In genomic region chr1:27643626-27644368, GRCh38 we compare ENCODE assay signal across 1 cellular context.
A peak's percentile ranks its signal among the peaks of the same experiment; 100 is the strongest.
TF ChIP-seq lines count a peak whose summit lies in the region.

No MANE protein-coding gene starts in this region.

TF ChIP-seq in HepG2, 621 proteins besides CTCF, POLR2A, EP300 and RAD21 (continued from another document and continues in another):
- TF ChIP-seq ZNF510 (CRISPR knock-in tag; IDR thresholded peaks at IDR 0.05; ENCODE audit: low read depth) (no peak), NR2F6 (IDR thresholded peaks at IDR 0.05) (no peak), NR2F6 (CRISPR knock-in tag; IDR thresholded peaks at IDR 0.05) (no peak), MAX (IDR thresholded peaks at IDR 0.05) (0 out of 2 replicates have a peak, but pooled peaks have one; percentile 16), RARG (CRISPR knock-in tag; IDR thresholded peaks at IDR 0.05; ENCODE audit: low read depth) (no peak), ZNF891 (CRISPR knock-in tag; IDR thresholded peaks at IDR 0.05) (no peak), UBTF (CRISPR knock-in tag; IDR thresholded peaks at IDR 0.05) (0 out of 2 replicates have a peak, but pooled peaks have one; percentile 25), ZSCAN5A (CRISPR knock-in tag; IDR thresholded peaks at IDR 0.05; ENCODE audit: borderline replicate concordance) (no peak), POGK (CRISPR knock-in tag; conservative IDR thresholded peaks at IDR 0.05) (0 out of 2 replicates have a peak, but pooled peaks have one; percentile 40), TIGD3 (CRISPR knock-in tag; IDR thresholded peaks at IDR 0.05; ENCODE audit: borderline replicate concordance) (no peak), KMT2A (CRISPR knock-in tag; IDR thresholded peaks at IDR 0.05) (no peak), ZNF546 (CRISPR knock-in tag; conservative IDR thresholded peaks at IDR 0.05) (no peak), STAT5B (CRISPR knock-in tag; IDR thresholded peaks at IDR 0.05) (no peak), ZNF784 (CRISPR knock-in tag; IDR thresholded peaks at IDR 0.05; ENCODE audit: borderline replicate concordance) (no peak), ZZZ3 (CRISPR knock-in tag; IDR thresholded peaks at IDR 0.05; ENCODE audit: borderline replicate concordance) (no peak), ZNF761 (CRISPR knock-in tag; conservative IDR thresholded peaks at IDR 0.05) (no peak), NAIF1 (CRISPR knock-in tag; IDR thresholded peaks at IDR 0.05; ENCODE audit: borderline replicate concordance) (no peak), ZKSCAN1 (IDR thresholded peaks at IDR 0.05; ENCODE audit: low read length) (no peak), ZNF33A (CRISPR knock-in tag; IDR thresholded peaks at IDR 0.05; ENCODE audit: borderline replicate concordance) (no peak), KDM4B (CRISPR knock-in tag; IDR thresholded peaks at IDR 0.05) (no peak), ZNF781 (CRISPR knock-in tag; IDR thresholded peaks at IDR 0.05; ENCODE audit: borderline replicate concordance, not compliant biosample characterization) (no peak), SRF (IDR thresholded peaks at IDR 0.05; ENCODE audit: low read depth, low read length) (0 out of 2 replicates have a peak, but pooled peaks have one; percentile 53), POLR2AphosphoS2 (IDR thresholded peaks at IDR 0.05; ENCODE audit: low read depth, low read length) (no peak), SCMH1 (CRISPR knock-in tag; IDR thresholded peaks at IDR 0.05; ENCODE audit: borderline replicate concordance) (no peak), SIN3A (IDR thresholded peaks at IDR 0.05; ENCODE audit: borderline replicate concordance, low read depth, low read length) (no peak), ZNF773 (CRISPR knock-in tag; IDR thresholded peaks at IDR 0.05; ENCODE audit: borderline replicate concordance) (no peak), ZNF30 (CRISPR knock-in tag; IDR thresholded peaks at IDR 0.05) (no peak), POLR2AphosphoS5 (IDR thresholded peaks at IDR 0.05; ENCODE audit: low read depth, low read length) (no peak), ZBTB34 (CRISPR knock-in tag; IDR thresholded peaks at IDR 0.05) (no peak), ATF7 (IDR thresholded peaks at IDR 0.05) (no peak), ATF7 (CRISPR knock-in tag; IDR thresholded peaks at IDR 0.05) (no peak), SOX13 (IDR thresholded peaks at IDR 0.05) (no peak), SOX13 (CRISPR knock-in tag; conservative IDR thresholded peaks at IDR 0.05 in 1 of 2, IDR thresholded peaks at IDR 0.05 in 1 of 2) (no peak), KAT8 (CRISPR knock-in tag; IDR thresholded peaks at IDR 0.05) (no peak), XRCC5 (optimal IDR thresholded peaks at IDR 0.05; ENCODE audit: low read length) (peak; percentile 81), MAF1 (CRISPR knock-in tag; IDR thresholded peaks at IDR 0.05; ENCODE audit: borderline replicate concordance) (no peak), ZNF275 (CRISPR knock-in tag; IDR thresholded peaks at IDR 0.05; ENCODE audit: borderline replicate concordance) (no peak), PAX8 (CRISPR knock-in tag; IDR thresholded peaks at IDR 0.05; ENCODE audit: borderline replicate concordance) (no peak), ZNF263 (CRISPR knock-in tag; IDR thresholded peaks at IDR 0.05) (0 out of 2 replicates have a peak, but pooled peaks have one; percentile 13), DR1 (CRISPR knock-in tag; IDR thresholded peaks at IDR 0.05) (no peak), ZNF589 (CRISPR knock-in tag; conservative IDR thresholded peaks at IDR 0.05) (no peak), ZMYM2 (CRISPR knock-in tag; IDR thresholded peaks at IDR 0.05) (no peak), DRAP1 (CRISPR knock-in tag; IDR thresholded peaks at IDR 0.05) (no peak), HOXA9 (CRISPR knock-in tag; IDR thresholded peaks at IDR 0.05; ENCODE audit: borderline replicate concordance) (no peak), SRSF9 (IDR thresholded peaks at IDR 0.05; ENCODE audit: borderline replicate concordance, insufficient read depth, low read depth, low read length, poor library complexity, severe bottlenecking) (no peak), HNRNPH1 (optimal IDR thresholded peaks at IDR 0.05; ENCODE audit: low read depth, low read length) (no peak), AKNA (CRISPR knock-in tag; IDR thresholded peaks at IDR 0.05; ENCODE audit: borderline replicate concordance) (no peak)
